ENCODE assay signal across 12 cellular contexts in genomic region chr11:122020902-122021301, GRCh38.
DNase-seq lines count a peak whose midpoint lies in the region; ATAC-seq and TF ChIP-seq lines count a peak whose summit lies in the region.
"Had no signal": no experiment of that assay in that cellular context is flagged by ENCODE, and none has a peak within 500 bp of the region (broad histone marks: within the 10 kb centered on the region; RNA-seq: fewer than 3 reads in every experiment).

No MANE protein-coding gene starts in this region.

- H3K4me3 ChIP-seq in breast epithelium (no peak overlapping the region), SK-N-SH (ENCODE audit: low read depth in 2 of 2, low read length in 1 of 2) (no peak overlapping the region)

- H3K9ac ChIP-seq in SK-N-SH, result no peak overlapping the region

- H4K20me1 ChIP-seq in SK-N-SH (ENCODE audit: insufficient read depth), result no peaks in the 10 kb centered on the region

- H3K27ac ChIP-seq in breast epithelium (no peak overlapping the region), SK-N-SH (ENCODE audit: low read depth in 2 of 2, low read length in 1 of 2) (no peak overlapping the region), foreskin keratinocyte (no peak overlapping the region)

- no peak overlapping the region for H3K27ac Mint-ChIP-seq in MCF 10A (ENCODE audit: low read depth, unreplicated experiment)
- no peak overlapping the region for H3K27ac Mint-ChIP-seq in type B pancreatic cell
- H3K27ac Mint-ChIP-seq: activated naive CD4-positive, alpha-beta T cell treated with anti-CD3 and anti-CD28 coated beads for 36 hours; B cell had no signal

- intact Hi-C loops in MCF 10A (cut with micrococcal nuclease) (loop anchor here (2.0 to 5.0 kb wide), 4 partner anchors 81 to 486 kb away; no protein-coding TSS in a partner anchor), breast epithelium (cut with DNase I; ENCODE audit: low total_unique reads) (no loop called here)

- POLR2A ChIA-PET in MCF 10A (lab: Yijun Ruan, JAX) (interaction anchor here (0.7 kb wide), 1 partner anchor 363 kb away, joined by 3 read pairs; no protein-coding TSS in a partner anchor), SK-N-SH (lab: Yijun Ruan, JAX) (no interaction called here)

- no peaks in the 10 kb centered on the region for H3K9me3 ChIP-seq in breast epithelium
- H3K9me3 ChIP-seq in SK-N-SH, result no peaks in the 10 kb centered on the region

- peak; percentile 68 for TF ChIP-seq RAD21 in SK-N-SH (IDR thresholded peaks at IDR 0.05; ENCODE audit: low read length)

- H3K4me2 ChIP-seq in SK-N-SH, result no peak overlapping the region

- H3K27me3 ChIP-seq in breast epithelium, result no peaks in the 10 kb centered on the region
- H3K27me3 ChIP-seq in SK-N-SH (ENCODE audit: insufficient read depth), result no peaks in the 10 kb centered on the region
- H3K27me3 ChIP-seq in foreskin keratinocyte, result no peaks in the 10 kb centered on the region

- no peak for TF ChIP-seq CTCF in MCF 10A (IDR thresholded peaks at IDR 0.05; ENCODE audit: unreplicated experiment)
- peak in 1 of 3 donors; percentile 40 for TF ChIP-seq CTCF in breast epithelium (IDR thresholded peaks at IDR 0.05)
- peak; percentile 68 for TF ChIP-seq CTCF in SK-N-SH (IDR thresholded peaks at IDR 0.05)
- TF ChIP-seq CTCF in foreskin keratinocyte (conservative IDR thresholded peaks at IDR 0.05), result peak; percentile 63
- TF ChIP-seq CTCF in type B pancreatic cell (conservative IDR thresholded peaks at IDR 0.05), result peak; percentile 73

- H3K9me3 Mint-ChIP-seq in MCF 10A (ENCODE audit: unreplicated experiment), result peaks cover under 1% of the 10 kb centered on the region
- no peaks in the 10 kb centered on the region for H3K9me3 Mint-ChIP-seq in type B pancreatic cell
- H3K9me3 Mint-ChIP-seq: activated naive CD4-positive, alpha-beta T cell treated with anti-CD3 and anti-CD28 coated beads for 36 hours had no signal

- H2AFZ ChIP-seq in SK-N-SH (ENCODE audit: low read depth), result no peak overlapping the region

- no peaks in the 10 kb centered on the region for H3K36me3 Mint-ChIP-seq in MCF 10A (ENCODE audit: insufficient read depth, unreplicated experiment)
- H3K36me3 Mint-ChIP-seq in type B pancreatic cell, result no peaks in the 10 kb centered on the region

- no peak for ATAC-seq in foreskin keratinocyte
- no peak for ATAC-seq in HG02588 (IDR thresholded peaks at IDR 0.05; ENCODE audit: unreplicated experiment)

- H3K4me3 Mint-ChIP-seq in MCF 10A (ENCODE audit: unreplicated experiment) (no peak overlapping the region), type B pancreatic cell (no peak overlapping the region)
- H3K4me3 Mint-ChIP-seq: activated naive CD4-positive, alpha-beta T cell treated with anti-CD3 and anti-CD28 coated beads for 36 hours; B cell had no signal

- TF ChIP-seq POLR2A in breast epithelium (IDR thresholded peaks at IDR 0.05), result no peak

- H3K79me2 ChIP-seq in SK-N-SH (ENCODE audit: insufficient read depth), result no peaks in the 10 kb centered on the region

- no peak for TF ChIP-seq EP300 in SK-N-SH (IDR thresholded peaks at IDR 0.05; ENCODE audit: borderline replicate concordance in 1 of 2, low read depth in 1 of 2, low read length in 1 of 2)

- H3K27me3 Mint-ChIP-seq in MCF 10A (ENCODE audit: insufficient read depth, unreplicated experiment) (no peaks in the 10 kb centered on the region), type B pancreatic cell (no peaks in the 10 kb centered on the region)

- H3K4me1 Mint-ChIP-seq in MCF 10A (ENCODE audit: insufficient read depth, unreplicated experiment) (peaks cover under 1% of the 10 kb centered on the region), type B pancreatic cell (ENCODE audit: unreplicated experiment) (peaks cover 16% of the 10 kb centered on the region)
- H3K4me1 Mint-ChIP-seq: B cell had no signal

- no peaks in the 10 kb centered on the region for H3K4me1 ChIP-seq in breast epithelium
- peaks cover 3 to 12% of the 10 kb centered on the region in 2 experiments; a peak in 3 of 4 replicates for H3K4me1 ChIP-seq in SK-N-SH (ENCODE audit: control insufficient read depth in 1 of 2, insufficient read depth in 2 of 2, low read depth in 1 of 2, low read length in 1 of 2)
- no peaks in the 10 kb centered on the region for H3K4me1 ChIP-seq in foreskin keratinocyte

- no TSS peak for BruUV-seq in MCF 10A (replicated peaks; lab: Mats Ljungman, UMichigan)

- H3F3A ChIP-seq in SK-N-SH (replicated peaks; ENCODE audit: insufficient read depth), result peaks cover 18% of the 10 kb centered on the region

- no peaks in the 10 kb centered on the region for H3K9me2 ChIP-seq in SK-N-SH

- no peaks in the 10 kb centered on the region for H3K36me3 ChIP-seq in breast epithelium
- H3K36me3 ChIP-seq in SK-N-SH (replicated peaks in 1 of 2; ENCODE audit: control insufficient read depth in 1 of 2, insufficient read depth in 2 of 2, low read length in 1 of 2), result no peaks in the 10 kb centered on the region

- WGBS in SK-N-SH (ENCODE audit: low lambda C conversion rate), result 78% methylated on average over 2 of the region's 2 CpGs

- peak; percentile 16 for DNase-seq in MCF 10A (ENCODE audit: unreplicated experiment)
- DNase-seq in breast epithelium (ENCODE audit: low spot score in 2 of 2), result no peak
- DNase-seq in SK-N-SH, result peak; percentile 8
- no peak for DNase-seq in foreskin keratinocyte
- no peak for DNase-seq in type B pancreatic cell (ENCODE audit: extremely low spot score, unreplicated experiment)
- DNase-seq in midbrain (lab: John Stamatoyannopoulos, UW), result no peak
- no peak for DNase-seq in activated naive CD4-positive, alpha-beta T cell (lab: John Stamatoyannopoulos, UW)
- DNase-seq: activated naive CD4-positive, alpha-beta T cell treated with anti-CD3 and anti-CD28 coated beads for 36 hours; NCI-H345; stimulated activated CD4-positive, alpha-beta T cell treated with anti-CD3 and anti-CD28 coated beads, Interleukin-4, amount 100 ng/mL, for 1 hour had no signal

- CTCF ChIA-PET in MCF 10A (lab: Yijun Ruan, JAX) (no interaction called here), SK-N-SH (lab: Yijun Ruan, JAX) (interaction anchor here (0.6 to 1.8 kb wide), 8 partner anchors 11 to 485 kb away, joined by 3 to 13 read pairs (median 4); no protein-coding TSS in a partner anchor)

TF ChIP-seq in SK-N-SH, 30 proteins besides CTCF, POLR2A, EP300 and RAD21:
- TF ChIP-seq TCF12 (IDR thresholded peaks at IDR 0.05), result no peak
- peak; percentile 52 for TF ChIP-seq SMC3 (IDR thresholded peaks at IDR 0.05; ENCODE audit: low read depth, low read length)

Comparison
In these comparisons a context has a peak if more than half of its experiments do, and no peak if none do; other contexts are left out.
1. DNase-seq: peak in MCF 10A (single experiment) and SK-N-SH (single experiment); none in breast epithelium (0 of 2), foreskin keratinocyte (0 of 2), type B pancreatic cell (single experiment), midbrain (single experiment) and activated naive CD4-positive, alpha-beta T cell (0 of 4).